8 cellular contexts compared by ENCODE assay signal in the genomic region with DNA sequence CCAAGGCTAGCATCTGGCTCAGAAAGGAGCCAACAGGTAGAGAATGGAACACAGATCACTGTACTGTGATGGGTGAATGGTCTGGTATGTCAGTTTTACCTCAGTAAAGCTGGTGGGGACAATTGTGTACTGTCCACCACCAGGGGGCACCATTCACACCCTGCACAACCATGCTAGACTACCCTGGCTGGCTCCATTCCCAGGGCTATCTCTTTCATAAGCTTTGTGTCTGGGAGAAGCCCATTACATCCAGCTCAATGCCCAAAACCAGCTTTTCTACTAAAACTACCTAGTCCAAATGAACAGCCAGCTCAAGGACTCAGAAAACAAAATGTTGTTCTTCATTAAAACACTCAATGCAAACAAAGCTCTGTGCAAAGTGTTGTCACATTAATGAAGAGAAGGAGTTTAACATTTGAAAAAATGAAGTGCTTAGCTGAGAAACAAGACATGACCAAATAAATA.
DNase-seq lines count a peak whose midpoint lies in the region; TF ChIP-seq lines count a peak whose summit lies in the region.

No MANE protein-coding gene starts in this region.

- CTCF ChIA-PET in HEK293 (lab: Yijun Ruan, JAX): interaction anchor here (0.6 to 5.8 kb wide), 53 partner anchors 10 to 1547 kb away, joined by 3 to 69 read pairs (median 3); no protein-coding TSS in a partner anchor

- no peaks in the 10 kb centered on the region for H3K27me3 Mint-ChIP-seq in endodermal cell (ENCODE audit: insufficient read depth)

- H3K4me1 Mint-ChIP-seq in endodermal cell: peaks cover 26% of the 10 kb centered on the region

- H3K36me3 Mint-ChIP-seq in endodermal cell (ENCODE audit: low read depth): peaks cover 2% of the 10 kb centered on the region

- H3K27ac ChIP-seq in HEK293 (ENCODE audit: extremely low read depth, low read depth, low read length): no peak overlapping the region
- H3K27ac ChIP-seq in endodermal cell (ENCODE audit: low read depth, low read length): no peak overlapping the region
- no peak overlapping the region for H3K27ac ChIP-seq in tibial artery

- no peaks in the 10 kb centered on the region for H3K4me1 ChIP-seq in HEK293 (ENCODE audit: control insufficient read depth, insufficient read depth, low read length)
- peaks cover 10% of the 10 kb centered on the region for H3K4me1 ChIP-seq in endodermal cell (ENCODE audit: control insufficient read depth, insufficient read depth, low read length)
- peaks cover 0 to 6% (median 0%) of the 10 kb centered on the region in 4 donors for H3K4me1 ChIP-seq in tibial artery

- H3K4me3 ChIP-seq in HEK293 (ENCODE audit: low read depth, low read length) (no peak overlapping the region), endodermal cell (ENCODE audit: low read length) (no peak overlapping the region), tibial artery (no peak overlapping the region)

- peak; percentile 88 for TF ChIP-seq CTCF in GM10266 (IDR thresholded peaks at IDR 0.05; ENCODE audit: control insufficient read depth, insufficient read depth, low read depth, missing control alignments)
- 0 out of 2 replicates have a peak, but pooled peaks have one; percentile 35 for TF ChIP-seq CTCF in HEK293 (tag by site-specific recombination; IDR thresholded peaks at IDR 0.05)
- peak; percentile 95 for TF ChIP-seq CTCF in endodermal cell (conservative IDR thresholded peaks at IDR 0.05)
- TF ChIP-seq CTCF in tibial artery (IDR thresholded peaks at IDR 0.05): peak; percentile 84 to 85

- no peak overlapping the region for H3K4me3 Mint-ChIP-seq in endodermal cell

- no peak overlapping the region for H3K9ac ChIP-seq in endodermal cell (ENCODE audit: extremely low read depth, low read length, poor library complexity, severe bottlenecking)

- intact Hi-C loops in tibial artery (cut with DNase I; ENCODE audit: low total_unique reads): loop anchor here (5.0 to 10.0 kb wide), 2 partner anchors 260 to 473 kb away; no protein-coding TSS in a partner anchor

- no peaks in the 10 kb centered on the region for H3K36me3 ChIP-seq in HEK293 (ENCODE audit: control insufficient read depth in 2 of 2, insufficient read depth in 1 of 2, low read length in 2 of 2)
- H3K36me3 ChIP-seq in endodermal cell (ENCODE audit: control insufficient read depth, insufficient read depth, low read length): no peaks in the 10 kb centered on the region
- peaks cover 0 to 5% (median 0%) of the 10 kb centered on the region in 3 donors for H3K36me3 ChIP-seq in tibial artery

- no peaks in the 10 kb centered on the region for H3K27me3 ChIP-seq in endodermal cell (ENCODE audit: control insufficient read depth, insufficient read depth, low read length, poor library complexity, severe bottlenecking)
- H3K27me3 ChIP-seq in tibial artery: no peaks in the 10 kb centered on the region

- no peak overlapping the region for H3K27ac Mint-ChIP-seq in endodermal cell

- peak; percentile 91 for DNase-seq in A172 (ENCODE audit: low spot score)
- DNase-seq in GM10266 (ENCODE audit: extremely low spot score): peak; percentile 79
- peak; percentile 79 for DNase-seq in LoVo (ENCODE audit: low spot score)
- peak; percentile 61 to 75 for DNase-seq in SHP77 (lab: John Stamatoyannopoulos, UW)
- DNase-seq in endodermal cell: peak; percentile 92
- peak; percentile 92 to 95 for DNase-seq in lung microvascular endothelial cell (ENCODE audit: low read depth in 2 of 2)
- DNase-seq in tibial artery: peak; percentile 93 to 96

- POLR2A ChIA-PET in HEK293 (lab: Yijun Ruan, JAX): interaction anchor here (1.0 kb wide), 1 partner anchor 25 kb away, joined by 4 read pairs; no protein-coding TSS in a partner anchor

- peaks cover 4% of the 10 kb centered on the region for H3K9me3 Mint-ChIP-seq in endodermal cell

- no peaks in the 10 kb centered on the region for H3K9me3 ChIP-seq in HEK293 (ENCODE audit: control insufficient read depth, insufficient read depth, low read depth, low read length)
- peaks cover 6% of the 10 kb centered on the region for H3K9me3 ChIP-seq in endodermal cell (ENCODE audit: control insufficient read depth, low read length)
- H3K9me3 ChIP-seq in tibial artery: no peaks in the 10 kb centered on the region

TF ChIP-seq in HEK293, 187 proteins besides CTCF, POLR2A, EP300 and RAD21 (continues in another document):
- peak; percentile 66; the same call in 1 of the 2 replicates for TF ChIP-seq ZFP37 (tag by site-specific recombination; IDR thresholded peaks at IDR 0.05)
- no peak for TF ChIP-seq OSR2 (tag by site-specific recombination; IDR thresholded peaks at IDR 0.05)
- 0 out of 2 replicates have a peak, but pooled peaks have one; percentile 20 for TF ChIP-seq ZNF184 (tag by site-specific recombination; IDR thresholded peaks at IDR 0.05)
- TF ChIP-seq, protein P1, sequence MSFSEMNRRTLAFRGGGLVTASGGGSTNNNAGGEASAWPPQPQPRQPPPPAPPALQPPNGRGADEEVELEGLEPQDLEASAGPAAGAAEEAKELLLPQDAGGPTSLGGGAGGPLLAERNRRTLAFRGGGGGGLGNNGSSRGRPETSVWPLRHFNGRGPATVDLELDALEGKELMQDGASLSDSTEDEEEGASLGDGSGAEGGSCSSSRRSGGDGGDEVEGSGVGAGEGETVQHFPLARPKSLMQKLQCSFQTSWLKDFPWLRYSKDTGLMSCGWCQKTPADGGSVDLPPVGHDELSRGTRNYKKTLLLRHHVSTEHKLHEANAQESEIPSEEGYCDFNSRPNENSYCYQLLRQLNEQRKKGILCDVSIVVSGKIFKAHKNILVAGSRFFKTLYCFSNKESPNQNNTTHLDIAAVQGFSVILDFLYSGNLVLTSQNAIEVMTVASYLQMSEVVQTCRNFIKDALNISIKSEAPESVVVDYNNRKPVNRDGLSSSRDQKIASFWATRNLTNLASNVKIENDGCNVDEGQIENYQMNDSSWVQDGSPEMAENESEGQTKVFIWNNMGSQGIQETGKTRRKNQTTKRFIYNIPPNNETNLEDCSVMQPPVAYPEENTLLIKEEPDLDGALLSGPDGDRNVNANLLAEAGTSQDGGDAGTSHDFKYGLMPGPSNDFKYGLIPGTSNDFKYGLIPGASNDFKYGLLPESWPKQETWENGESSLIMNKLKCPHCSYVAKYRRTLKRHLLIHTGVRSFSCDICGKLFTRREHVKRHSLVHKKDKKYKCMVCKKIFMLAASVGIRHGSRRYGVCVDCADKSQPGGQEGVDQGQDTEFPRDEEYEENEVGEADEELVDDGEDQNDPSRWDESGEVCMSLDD (tag by site-specific recombination; IDR thresholded peaks at IDR 0.05): no peak
- TF ChIP-seq, protein P2, sequence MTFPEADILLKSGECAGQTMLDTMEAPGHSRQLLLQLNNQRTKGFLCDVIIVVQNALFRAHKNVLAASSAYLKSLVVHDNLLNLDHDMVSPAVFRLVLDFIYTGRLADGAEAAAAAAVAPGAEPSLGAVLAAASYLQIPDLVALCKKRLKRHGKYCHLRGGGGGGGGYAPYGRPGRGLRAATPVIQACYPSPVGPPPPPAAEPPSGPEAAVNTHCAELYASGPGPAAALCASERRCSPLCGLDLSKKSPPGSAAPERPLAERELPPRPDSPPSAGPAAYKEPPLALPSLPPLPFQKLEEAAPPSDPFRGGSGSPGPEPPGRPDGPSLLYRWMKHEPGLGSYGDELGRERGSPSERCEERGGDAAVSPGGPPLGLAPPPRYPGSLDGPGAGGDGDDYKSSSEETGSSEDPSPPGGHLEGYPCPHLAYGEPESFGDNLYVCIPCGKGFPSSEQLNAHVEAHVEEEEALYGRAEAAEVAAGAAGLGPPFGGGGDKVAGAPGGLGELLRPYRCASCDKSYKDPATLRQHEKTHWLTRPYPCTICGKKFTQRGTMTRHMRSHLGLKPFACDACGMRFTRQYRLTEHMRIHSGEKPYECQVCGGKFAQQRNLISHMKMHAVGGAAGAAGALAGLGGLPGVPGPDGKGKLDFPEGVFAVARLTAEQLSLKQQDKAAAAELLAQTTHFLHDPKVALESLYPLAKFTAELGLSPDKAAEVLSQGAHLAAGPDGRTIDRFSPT (tag by site-specific recombination; IDR thresholded peaks at IDR 0.05): no peak
- TF ChIP-seq ZNF654 (tag by site-specific recombination; IDR thresholded peaks at IDR 0.05; ENCODE audit: low read depth): peak; percentile 77
- TF ChIP-seq ZNF660 (tag by site-specific recombination; IDR thresholded peaks at IDR 0.05): peak; percentile 86
- TF ChIP-seq, protein P3, sequence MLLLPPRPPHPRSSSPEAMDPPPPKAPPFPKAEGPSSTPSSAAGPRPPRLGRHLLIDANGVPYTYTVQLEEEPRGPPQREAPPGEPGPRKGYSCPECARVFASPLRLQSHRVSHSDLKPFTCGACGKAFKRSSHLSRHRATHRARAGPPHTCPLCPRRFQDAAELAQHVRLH (tag by site-specific recombination; IDR thresholded peaks at IDR 0.05): peak; percentile 95
- 0 out of 2 replicates have a peak, but pooled peaks have one; percentile 32 for TF ChIP-seq ZBTB17 (tag by site-specific recombination; IDR thresholded peaks at IDR 0.05)
- no peak for TF ChIP-seq OVOL3 (tag by site-specific recombination; IDR thresholded peaks at IDR 0.05)
- no peak for TF ChIP-seq ZNF341 (tag by site-specific recombination; IDR thresholded peaks at IDR 0.05; ENCODE audit: low read depth)
- no peak for TF ChIP-seq ZNF629 (tag by site-specific recombination; IDR thresholded peaks at IDR 0.05)
- no peak for TF ChIP-seq GFI1B (tag by site-specific recombination; IDR thresholded peaks at IDR 0.05)
- TF ChIP-seq ZNF223 (tag by site-specific recombination; IDR thresholded peaks at IDR 0.05): no peak
- TF ChIP-seq ZNF707 (tag by site-specific recombination; IDR thresholded peaks at IDR 0.05): no peak
- no peak for TF ChIP-seq ZNF624 (tag by site-specific recombination; IDR thresholded peaks at IDR 0.05)
- TF ChIP-seq ZBTB48 (tag by site-specific recombination; IDR thresholded peaks at IDR 0.05): 0 out of 2 replicates have a peak, but pooled peaks have one; percentile 22
- TF ChIP-seq SP7 (tag by site-specific recombination; IDR thresholded peaks at IDR 0.05): 0 out of 2 replicates have a peak, but pooled peaks have one; percentile 14
- TF ChIP-seq ZNF2 (tag by site-specific recombination; IDR thresholded peaks at IDR 0.05): peak; percentile 65; the same call in 1 of the 2 replicates
- no peak for TF ChIP-seq ZNF785 (tag by site-specific recombination; IDR thresholded peaks at IDR 0.05)
- no peak for TF ChIP-seq ZNF239 (tag by site-specific recombination; IDR thresholded peaks at IDR 0.05)
- no peak for TF ChIP-seq ZEB2 (tag by site-specific recombination; IDR thresholded peaks at IDR 0.05)
- TF ChIP-seq ZNF561 (tag by site-specific recombination; IDR thresholded peaks at IDR 0.05; ENCODE audit: borderline replicate concordance): peak; percentile 65; the same call in 1 of the 2 replicates

Comparison
In these comparisons a context has a peak if more than half of its experiments do, and no peak if none do; other contexts are left out.
1. CTCF ChIP-seq: peak in every context shown above with its lines; median percentile 95 in endodermal cell; 88 in GM10266; 84 in tibial artery; 35 in HEK293.